1 cellular context compared by ENCODE assay signal in genomic region chr1:244113532-244114320, GRCh38.
TF ChIP-seq lines count a peak whose summit lies in the region.

No MANE protein-coding gene starts in this region.

TF ChIP-seq in IMR-90, 13 proteins besides CTCF, POLR2A, EP300 and RAD21 (continued from another document):
- TF ChIP-seq, protein P1, sequence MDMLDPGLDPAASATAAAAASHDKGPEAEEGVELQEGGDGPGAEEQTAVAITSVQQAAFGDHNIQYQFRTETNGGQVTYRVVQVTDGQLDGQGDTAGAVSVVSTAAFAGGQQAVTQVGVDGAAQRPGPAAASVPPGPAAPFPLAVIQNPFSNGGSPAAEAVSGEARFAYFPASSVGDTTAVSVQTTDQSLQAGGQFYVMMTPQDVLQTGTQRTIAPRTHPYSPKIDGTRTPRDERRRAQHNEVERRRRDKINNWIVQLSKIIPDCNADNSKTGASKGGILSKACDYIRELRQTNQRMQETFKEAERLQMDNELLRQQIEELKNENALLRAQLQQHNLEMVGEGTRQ (IDR thresholded peaks at IDR 0.05; ENCODE audit: low read depth, low read length), result no peak
